8 cellular contexts compared by ENCODE assay signal in the genomic region with DNA sequence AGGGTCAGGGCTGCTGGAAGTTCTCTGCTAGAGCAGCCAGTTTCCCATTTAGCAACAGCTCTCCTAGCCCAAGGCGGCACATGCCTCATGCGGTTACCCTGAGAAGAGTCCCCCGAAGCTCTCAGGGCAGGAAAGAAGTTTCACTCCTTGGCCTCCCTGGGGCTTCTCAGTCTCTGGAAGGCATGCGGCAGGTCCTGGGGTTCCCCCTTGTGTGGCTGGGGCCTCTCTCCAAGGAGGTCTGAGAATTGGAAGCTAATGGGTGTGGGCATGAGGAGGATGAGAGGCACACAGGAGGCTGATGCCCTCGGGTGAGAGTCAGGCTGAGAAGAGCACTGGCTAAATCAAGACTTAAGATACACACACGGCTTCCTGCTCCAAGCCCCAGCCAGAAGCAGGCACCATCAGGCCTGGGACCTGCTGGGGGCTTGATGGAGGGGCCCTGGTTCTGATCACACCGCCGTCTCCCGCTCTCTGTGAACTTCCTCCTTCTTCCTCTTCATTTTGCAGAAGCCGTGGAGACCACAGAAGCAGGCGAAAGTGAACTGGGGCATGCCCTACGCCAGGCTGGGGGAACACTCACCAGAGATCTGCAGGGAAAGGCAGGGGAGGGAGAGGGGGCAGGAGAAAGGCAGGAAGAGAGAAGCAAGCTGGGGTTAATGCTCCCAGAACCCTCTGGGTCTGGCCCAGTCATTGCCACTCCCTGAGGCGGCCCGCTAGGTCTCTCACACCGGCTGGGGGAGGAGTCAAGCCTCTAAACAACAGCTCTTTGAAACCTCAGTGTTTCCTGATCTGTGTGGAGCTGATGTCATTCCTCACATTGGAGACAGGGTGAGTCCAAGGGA. TPM values are rescaled to one million over a fixed set of nuclear protein-coding genes. Genes with fewer than 3 reads are reported as not detected.
DNase-seq lines count a peak whose midpoint lies in the region; ATAC-seq and TF ChIP-seq lines count a peak whose summit lies in the region.

No MANE protein-coding gene starts in this region.

- H3K4me2 ChIP-seq in DOHH2 (ENCODE audit: low read length): peak overlapping the region; percentile 69

- DNase-seq in H7 (peak; percentile 82), NCI-H187 (lab: John Stamatoyannopoulos, UW) (peak; percentile 93 to 95), choroid plexus epithelial cell (ENCODE audit: low read depth) (peak; percentile 49), T1000 (lab: John Stamatoyannopoulos, UW) (no peak)
- peak; percentile 76 for DNase-seq in stimulated activated CD8-positive, alpha-beta memory T cell treated with anti-CD3 and anti-CD28 coated beads, Interleukin-4, amount 100 ng/mL, for 48 hours

- no peaks in the 10 kb centered on the region for H3K9me3 ChIP-seq in DOHH2 (ENCODE audit: control insufficient read depth, insufficient read depth, low read length)
- H3K9me3 ChIP-seq in mesodermal cell (ENCODE audit: control insufficient read depth, low read length): no peaks in the 10 kb centered on the region

- no peaks in the 10 kb centered on the region for H3K79me2 ChIP-seq in DOHH2 (ENCODE audit: control insufficient read depth, low read length)

- H3K9me2 ChIP-seq in DOHH2 (replicated peaks; ENCODE audit: control insufficient read depth, low read length): no peaks in the 10 kb centered on the region

- TF ChIP-seq CTCF in DOHH2 (IDR thresholded peaks at IDR 0.05; ENCODE audit: low read depth, low read length, poor library complexity, severe bottlenecking) (no peak), choroid plexus epithelial cell (conservative IDR thresholded peaks at IDR 0.05; ENCODE audit: low read depth, low read length) (no peak)

- H3K36me3 ChIP-seq in DOHH2 (ENCODE audit: control insufficient read depth, low read length) (no peaks in the 10 kb centered on the region), H7 (replicated peaks; ENCODE audit: control insufficient read depth, insufficient read depth, low read length) (no peaks in the 10 kb centered on the region), mesodermal cell (ENCODE audit: control insufficient read depth, insufficient read depth, low read length) (no peaks in the 10 kb centered on the region)

- H3K27ac ChIP-seq in DOHH2 (ENCODE audit: low read depth, low read length) (peak overlapping the region; percentile 67), mesodermal cell (ENCODE audit: low read depth, low read length, severe bottlenecking) (peak overlapping the region; percentile 83)

- ATAC-seq in activated CD4-positive, CD25-positive, alpha-beta regulatory T cell treated with anti-CD3 and anti-CD28 coated beads, Interleukin-2, amount 50 U/mL, for 24 hours: peak; percentile 93 to 96

- H3K4me3 ChIP-seq in DOHH2 (ENCODE audit: low read length) (peak overlapping the region; percentile 63), H7 (ENCODE audit: insufficient read depth, low read depth, low read length) (no peak overlapping the region), choroid plexus epithelial cell (ENCODE audit: low read depth, low read length) (no peak overlapping the region), mesodermal cell (ENCODE audit: extremely low read depth, insufficient read depth, low read length, poor library complexity, severe bottlenecking) (no peak overlapping the region)

- peaks cover 83% of the 10 kb centered on the region for H3K4me1 ChIP-seq in DOHH2 (ENCODE audit: control insufficient read depth, low read length)
- peaks cover 51% of the 10 kb centered on the region for H3K4me1 ChIP-seq in mesodermal cell (ENCODE audit: control insufficient read depth, insufficient read depth, low read length, poor library complexity, severe bottlenecking)

- 58 to 85% methylated on average over 8 to 10 of the region's 15 CpGs for WGBS in mesodermal cell (ENCODE audit: insufficient coverage in 2 of 2), 2 experiments

- H3F3A ChIP-seq in DOHH2 (ENCODE audit: control insufficient read depth, insufficient read depth): no peaks in the 10 kb centered on the region

- no peaks in the 10 kb centered on the region for H4K20me1 ChIP-seq in DOHH2 (ENCODE audit: control insufficient read depth, insufficient read depth, low read depth, low read length)

- H3K27me3 ChIP-seq in DOHH2 (ENCODE audit: control insufficient read depth, low read length): peaks cover 2% of the 10 kb centered on the region; the same call in 1 of the 2 replicates
- no peaks in the 10 kb centered on the region for H3K27me3 ChIP-seq in H7 (ENCODE audit: control insufficient read depth, insufficient read depth, low read length)

RNA-seq across cellular contexts. Expression of a gene that starts 15.1 kb away (rescaled TPM):
- total RNA-seq in H7 (2014; rRNA removed; shearing (Covaris generic)): 6.7 and 9.0 TPM in 2 replicates
- 3.2 TPM for polyA plus RNA-seq in mesodermal cell (2013, experiment 1 of 2)
- polyA plus RNA-seq in mesodermal cell (2013, experiment 2 of 2): 2.5 TPM

RNA-seq across cellular contexts. Expression of a gene that starts 18.8 kb away (rescaled TPM):
- total RNA-seq in H7 (2014; rRNA removed; shearing (Covaris generic)): 19.4 and 25.1 TPM in 2 replicates
- polyA plus RNA-seq in mesodermal cell (2013, experiment 1 of 2): 7.1 TPM
- 4.1 TPM for polyA plus RNA-seq in mesodermal cell (2013, experiment 2 of 2)
